8 cellular contexts compared by ENCODE assay signal in genomic region chr17:78484300-78485159, GRCh38.
DNase-seq lines count a peak whose midpoint lies in the region; ATAC-seq, FAIRE-seq and TF ChIP-seq lines count a peak whose summit lies in the region.

No MANE protein-coding gene starts in this region.

- POLR2A ChIA-PET in CD8-positive, alpha-beta memory T cell (lab: Charles Lee), result no interaction called here

- peak; percentile 15 to 71 (median 49) for DNase-seq in CD8-positive, alpha-beta memory T cell
- DNase-seq in activated CD4-positive, alpha-beta T cell treated with anti-CD3 and anti-CD28 coated beads for 4 hours, result peak; percentile 42 to 58
- peak; percentile 33 for DNase-seq in effector CD4-positive, alpha-beta T cell
- peak; percentile 91 for DNase-seq in urothelium cell line (ENCODE audit: low spot score)
- no peak for DNase-seq in tibial nerve (ENCODE audit: low spot score in 2 of 2)
- DNase-seq in NCI-H128 (lab: John Stamatoyannopoulos, UW; ENCODE audit: unreplicated experiment), result no peak

- peak; percentile 70 for FAIRE-seq in urothelium cell line (lab: Jason Lieb, UNC)

- H3K27ac Mint-ChIP-seq in CD8-positive, alpha-beta memory T cell, result peak overlapping the region in 4 of 8 donors; percentile 26 to 78 (median 47)

- H3K27ac ChIP-seq in CD8-positive, alpha-beta memory T cell (ENCODE audit: low read depth, low read length), result no peak overlapping the region
- H3K27ac ChIP-seq in neutrophil (no peak overlapping the region), tibial nerve (no peak overlapping the region)

- no peaks in the 10 kb centered on the region for H3K27me3 ChIP-seq in CD8-positive, alpha-beta memory T cell (ENCODE audit: insufficient read depth, low read length, poor library complexity, severe bottlenecking)
- H3K27me3 ChIP-seq in neutrophil (peaks cover 48% of the 10 kb centered on the region), tibial nerve (peaks cover 0 to 15% of the 10 kb centered on the region in 2 donors)

- no peaks in the 10 kb centered on the region for H3K9me3 Mint-ChIP-seq in CD8-positive, alpha-beta memory T cell

- H3K9me3 ChIP-seq in CD8-positive, alpha-beta memory T cell (ENCODE audit: low read length), result no peaks in the 10 kb centered on the region
- H3K9me3 ChIP-seq in neutrophil (no peaks in the 10 kb centered on the region), tibial nerve (no peaks in the 10 kb centered on the region)

- no peaks in the 10 kb centered on the region for H3K4me1 ChIP-seq in CD8-positive, alpha-beta memory T cell (ENCODE audit: insufficient read depth, low read length)
- H3K4me1 ChIP-seq in neutrophil (ENCODE audit: control insufficient read depth in 1 of 2, insufficient read depth in 1 of 2, low read depth in 1 of 2, low read length in 1 of 2) (peaks cover 5 to 9% of the 10 kb centered on the region in 2 experiments), tibial nerve (peaks cover 0 to 9% (median 2%) of the 10 kb centered on the region in 4 donors)

- CTCF ChIA-PET in CD8-positive, alpha-beta memory T cell (lab: Charles Lee), result interaction anchor here (1.6 kb wide), 1 partner anchor 13 kb away, joined by 4 read pairs; no protein-coding TSS in a partner anchor

- no peak for TF ChIP-seq POLR2A in tibial nerve (IDR thresholded peaks at IDR 0.05)

- H3K4me1 Mint-ChIP-seq in CD8-positive, alpha-beta memory T cell, result peaks cover 5 to 13% (median 7%) of the 10 kb centered on the region in 3 donors

- peaks cover 17 to 25% of the 10 kb centered on the region in 2 donors for H3K27me3 Mint-ChIP-seq in CD8-positive, alpha-beta memory T cell

- H3K36me3 Mint-ChIP-seq in CD8-positive, alpha-beta memory T cell, result no peaks in the 10 kb centered on the region

- TF ChIP-seq CTCF in neutrophil (IDR thresholded peaks at IDR 0.05) (no peak), tibial nerve (IDR thresholded peaks at IDR 0.05) (no peak)

- ATAC-seq in HG03097 (IDR thresholded peaks at IDR 0.05; ENCODE audit: low FRiP score, unreplicated experiment), result peak; percentile 63

- H3K4me3 Mint-ChIP-seq in CD8-positive, alpha-beta memory T cell, result peak overlapping the region in 6 of 7 donors; percentile 11 to 70 (median 60)

- no peaks in the 10 kb centered on the region for H3K36me3 ChIP-seq in CD8-positive, alpha-beta memory T cell (ENCODE audit: insufficient read depth, low read length)
- H3K36me3 ChIP-seq in neutrophil (no peaks in the 10 kb centered on the region), tibial nerve (no peaks in the 10 kb centered on the region)

- WGBS in tibial nerve, 2 donors, result 13 to 28% methylated on average over 22 to 38 of the region's 39 CpGs

- no peak for TF ChIP-seq EP300 in tibial nerve (IDR thresholded peaks at IDR 0.05)

- peak overlapping the region; percentile 41 for H3K4me3 ChIP-seq in CD8-positive, alpha-beta memory T cell (ENCODE audit: low read length)
- peak overlapping the region; percentile 29 to 41 for H3K4me3 ChIP-seq in neutrophil (ENCODE audit: low read depth in 1 of 2, low read length in 1 of 2)
- peak overlapping the region in 2 of 4 donors; percentile 32 to 36 for H3K4me3 ChIP-seq in tibial nerve

Comparison
In these comparisons a context has a peak if more than half of its experiments do, and no peak if none do; other contexts are left out.
1. DNase-seq: peak in CD8-positive, alpha-beta memory T cell (5 of 5), activated CD4-positive, alpha-beta T cell treated with anti-CD3 and anti-CD28 coated beads for 4 hours (2 of 2), effector CD4-positive, alpha-beta T cell (single experiment) and urothelium cell line (single experiment); none in tibial nerve (0 of 2) and NCI-H128 (single experiment).